27 cellular contexts compared by ENCODE assay signal in the genomic region with DNA sequence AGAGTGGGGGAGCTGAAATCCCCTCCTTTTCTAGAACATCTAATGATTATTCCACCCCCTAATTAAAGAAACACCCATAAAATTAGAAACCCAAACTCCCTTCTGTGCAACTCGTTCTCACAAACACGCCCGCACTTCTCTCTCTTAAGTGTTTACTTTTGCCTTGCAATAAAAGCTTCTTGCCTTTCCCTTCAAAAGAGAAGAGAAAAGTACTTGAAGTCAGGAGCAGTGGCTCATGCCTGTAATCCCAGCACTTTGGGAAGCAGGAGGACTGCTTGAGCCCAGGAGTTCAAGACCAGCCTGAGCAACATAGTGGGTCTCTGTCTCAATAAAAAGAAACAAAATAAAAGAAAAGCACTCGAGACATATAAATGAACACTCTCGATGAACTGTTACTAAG. TPM values are rescaled to one million over a fixed set of nuclear protein-coding genes. Genes with fewer than 3 reads are reported as not detected.
"Had no signal": no experiment of that assay in that cellular context is flagged by ENCODE, and none has a peak within 500 bp of the region (broad histone marks: within the 10 kb centered on the region; RNA-seq: fewer than 3 reads in every experiment).

No MANE protein-coding gene starts in this region.

- H3K36me3 ChIP-seq: esophagus muscularis mucosa, heart left ventricle, neural progenitor cell, right atrium auricular region, stomach, thyroid gland had no signal

- H3K27me3 ChIP-seq: esophagus muscularis mucosa, neural progenitor cell, right atrium auricular region had no signal

- H3K4me3 ChIP-seq: esophagus muscularis mucosa, heart left ventricle, neural progenitor cell, psoas muscle, right atrium auricular region, stomach, thyroid gland had no signal

- H3K27ac ChIP-seq: esophagus muscularis mucosa, foreskin keratinocyte, heart left ventricle, neural progenitor cell, parathyroid adenoma, psoas muscle, right atrium auricular region, stomach, thyroid gland had no signal

- H3K4me1 ChIP-seq: foreskin keratinocyte, neural progenitor cell, parathyroid adenoma, psoas muscle, right atrium auricular region, thyroid gland had no signal

- H2AFZ ChIP-seq: neural progenitor cell, parathyroid adenoma had no signal

- FAIRE-seq: bronchial epithelial cell, kidney had no signal

- H3K9ac ChIP-seq: neural progenitor cell, parathyroid adenoma had no signal

- H3K9me3 ChIP-seq: esophagus muscularis mucosa, heart left ventricle, psoas muscle, right atrium auricular region, stomach, thyroid gland had no signal

- DNase-seq: activated CD4-positive, alpha-beta T cell treated with anti-CD3 and anti-CD28 coated beads for 36 hours; activated CD4-positive, alpha-beta T cell treated with anti-CD3 and anti-CD28 coated beads, Interleukin-2, amount 50 U/mL, for 4 hours; activated CD4-positive, CD25-positive, alpha-beta regulatory T cell; activated naive CD4-positive, alpha-beta T cell; activated T-cell treated with anti-CD3 and anti-CD28 coated beads for 4 hours; activated T-cell treated with anti-CD3 and anti-CD28 coated beads, Interleukin-2, amount 50 U/mL, for 72 hours; endodermal cell; foreskin keratinocyte; heart left ventricle; hypothalamus; immature natural killer cell; kidney; left colon; natural killer cell; occipital lobe; psoas muscle; stimulated activated CD4-positive, alpha-beta T cell treated with anti-CD3 and anti-CD28 coated beads, Interleukin-15, amount 100 ng/mL, for 24 hours; stimulated activated CD4-positive, alpha-beta T cell treated with anti-CD3 and anti-CD28 coated beads, Interleukin-2, amount 100 ng/mL, for 24 hours; stimulated activated naive B cell treated with anti-CD40 and anti-IgM and Interleukin-4, amounts not matched to agents 10 μg/mL and 1 μg/mL and 100 μg/mL, for 72 hours; stomach; thyroid gland had no signal

- H3K4me2 ChIP-seq: neural progenitor cell had no signal

- H3K79me2 ChIP-seq: parathyroid adenoma had no signal

RNA-seq across cellular contexts. Expression of gene GPR173, which starts 3.6 kb away (rescaled TPM):
- total RNA-seq: bronchial epithelial cell; T-helper 2 cell treated with Interferon-gamma antibody and Interleukin-4, amounts not matched to agents 100 ng/mL and 5 ng/mL, for 36 hours had no signal
- polyA plus RNA-seq: immature natural killer cell had no signal
